ENCODE assay signal across 8 cellular contexts in genomic region chr15:89090791-89091666, GRCh38. TPM values are rescaled to one million over a fixed set of nuclear protein-coding genes. Genes with fewer than 3 reads are reported as not detected.
DNase-seq lines count a peak whose midpoint lies in the region; ATAC-seq and TF ChIP-seq lines count a peak whose summit lies in the region.

No MANE protein-coding gene starts in this region.

- DNase-seq in NCI-H1092 treated with DMSO at 0.1 percent for 48 hours (lab: John Stamatoyannopoulos, UW) (peak; percentile 41), NCI-H1092 (lab: John Stamatoyannopoulos, UW) (no peak), NCI-H2196 treated with DMSO at 0.1 percent for 48 hours (lab: John Stamatoyannopoulos, UW; ENCODE audit: unreplicated experiment) (peak; percentile 37), activated T-cell treated with anti-CD3 and anti-CD28 coated beads for 48 hours (ENCODE audit: low read depth) (peak; percentile 33), fibroblast of peridontal ligament (ENCODE audit: extremely low read depth) (peak; percentile 73), aorta (peak; percentile 88), NCI-H2227 treated with DMSO at 0.1 percent for 48 hours (lab: John Stamatoyannopoulos, UW) (no peak)

- peaks cover 78 to 79% of the 10 kb centered on the region in 2 experiments for H3K4me1 ChIP-seq in neutrophil (ENCODE audit: control insufficient read depth in 1 of 2, insufficient read depth in 1 of 2, low read depth in 1 of 2, low read length in 1 of 2)
- peaks cover 7 to 11% of the 10 kb centered on the region in 2 donors for H3K4me1 ChIP-seq in aorta (ENCODE audit: control insufficient read depth in 1 of 2, insufficient read depth in 2 of 2, low read length in 2 of 2)

- H3K27ac ChIP-seq in neutrophil (peak overlapping the region; percentile 99), aorta (ENCODE audit: low read depth in 1 of 2, low read length in 2 of 2) (peak overlapping the region; percentile 75 to 98)

- H3K4me3 ChIP-seq in neutrophil (ENCODE audit: low read depth in 1 of 2, low read length in 1 of 2), result peak overlapping the region; percentile 94 to 95
- peak overlapping the region; percentile 33 to 63 for H3K4me3 ChIP-seq in aorta (ENCODE audit: low read length in 2 of 2)

- H3K27me3 ChIP-seq in neutrophil (no peaks in the 10 kb centered on the region), aorta (ENCODE audit: control insufficient read depth in 1 of 2, insufficient read depth in 2 of 2, low read length in 1 of 2) (no peaks in the 10 kb centered on the region)

- H3K36me3 ChIP-seq in neutrophil (no peaks in the 10 kb centered on the region), aorta (ENCODE audit: control insufficient read depth in 1 of 2, insufficient read depth in 2 of 2, low read length in 1 of 2) (no peaks in the 10 kb centered on the region)

- intact Hi-C loops in aorta (cut with DNase I), result no loop called here

- ATAC-seq in aorta (ENCODE audit: low FRiP score), result peak; percentile 42

- 6 to 11% methylated on average over 12 of the region's 12 CpGs for WGBS in aorta, 2 donors

- TF ChIP-seq CTCF in neutrophil (IDR thresholded peaks at IDR 0.05), result no peak

- H3K9me3 ChIP-seq in neutrophil (no peaks in the 10 kb centered on the region), aorta (ENCODE audit: control insufficient read depth, low read length) (no peaks in the 10 kb centered on the region)

RNA-seq across cellular contexts. Expression of gene ABHD2, which starts 2.8 kb away (rescaled TPM):
- total RNA-seq in aorta, result 100 to 1,000 TPM; 135 to 221 TPM
- polyA plus RNA-seq in aorta, result 10 to 100 TPM in 1 of 2 donors, 1 to 10 TPM in 1; 9.1 to 29.9 TPM

Comparison
In these comparisons a context has a peak if more than half of its experiments do, and no peak if none do; other contexts are left out.
1. DNase-seq: peak in NCI-H1092 treated with DMSO at 0.1 percent for 48 hours (single experiment), NCI-H2196 treated with DMSO at 0.1 percent for 48 hours (single experiment), activated T-cell treated with anti-CD3 and anti-CD28 coated beads for 48 hours (single experiment), fibroblast of peridontal ligament (single experiment) and aorta (2 of 2); none in NCI-H1092 (single experiment) and NCI-H2227 treated with DMSO at 0.1 percent for 48 hours (single experiment).